ENCODE assay signal across 11 cellular contexts in genomic region chr12:109824731-109825130, GRCh38.
"Had no signal": no experiment of that assay in that cellular context is flagged by ENCODE, and none has a peak within 500 bp of the region (broad histone marks: within the 10 kb centered on the region; RNA-seq: fewer than 3 reads in every experiment).

No MANE protein-coding gene starts in this region.

- ATAC-seq: GM23338, HCT116 had no signal

- H3K9me3 Mint-ChIP-seq: GM23338, H9, HFFc6 had no signal

- DNase-seq: GM23248, GOT3, H7, H9, HCEC 1CT, HFFc6 had no signal

- H2AFZ ChIP-seq: GM23248, GM23338 had no signal

- H3K9ac ChIP-seq: GM23248 had no signal

- H3K27ac Mint-ChIP-seq: GM23338, H9, HFFc6 had no signal

- H3K4me3 Mint-ChIP-seq: GM23338, H9, HFFc6 had no signal

- H3K4me3 ChIP-seq: GM23248, GM23338, HAP-1 had no signal

- H3K9me3 ChIP-seq: HAP-1 had no signal

- H3K27ac ChIP-seq: GM23248 had no signal

- H3K36me3 ChIP-seq: HAP-1 had no signal

- H3K4me2 ChIP-seq: GM23338 had no signal

- FAIRE-seq: H1, H54 had no signal
